In genomic region chr3:4491873-4492239, GRCh38 we compare ENCODE assay signal across 8 cellular contexts. TPM values are rescaled to one million over a fixed set of nuclear protein-coding genes. Genes with fewer than 3 reads are reported as not detected.
DNase-seq lines count a peak whose midpoint lies in the region; ATAC-seq and TF ChIP-seq lines count a peak whose summit lies in the region.

No MANE protein-coding gene starts in this region.

- peaks cover 5% of the 10 kb centered on the region for H3K27me3 Mint-ChIP-seq in activated T-cell treated with anti-CD3 and anti-CD28 coated beads, Interleukin-2, amount 50 U/mL, for 4 hours (ENCODE audit: low read depth)

- H3K36me3 Mint-ChIP-seq in activated T-cell treated with anti-CD3 and anti-CD28 coated beads, Interleukin-2, amount 50 U/mL, for 4 hours (ENCODE audit: insufficient read depth), result peaks cover 13% of the 10 kb centered on the region

- in situ Hi-C loops in astrocyte of the cerebellum (cut with HindIII; ENCODE audit: low sequenced_read_pairs), result no loop called here

- TF ChIP-seq CTCF in astrocyte of the cerebellum (IDR thresholded peaks at IDR 0.05; ENCODE audit: low read depth, low read length, missing control alignments), result no peak
- no peak for TF ChIP-seq CTCF in liver (IDR thresholded peaks at IDR 0.05; ENCODE audit: low read depth, low read length, missing input control)
- no peak for TF ChIP-seq CTCF in tibial nerve (IDR thresholded peaks at IDR 0.05)

- ATAC-seq in activated T-cell treated with anti-CD3 and anti-CD28 coated beads, Interleukin-2, amount 50 U/mL, for 4 hours, result no peak
- ATAC-seq in GM21367 (IDR thresholded peaks at IDR 0.05; ENCODE audit: unreplicated experiment) (no peak), HG03439 (IDR thresholded peaks at IDR 0.05; ENCODE audit: unreplicated experiment) (no peak), GM18909 (IDR thresholded peaks at IDR 0.05; ENCODE audit: poor library complexity, unreplicated experiment) (no peak)

- H3K27me3 ChIP-seq in liver (ENCODE audit: control insufficient read depth in 4 of 4, insufficient read depth in 4 of 4, low read length in 3 of 4) (no peaks in the 10 kb centered on the region), tibial nerve (no peaks in the 10 kb centered on the region)

- no peaks in the 10 kb centered on the region for H3K9me3 Mint-ChIP-seq in activated T-cell treated with anti-CD3 and anti-CD28 coated beads, Interleukin-2, amount 50 U/mL, for 4 hours

- TF ChIP-seq POLR2A in tibial nerve (IDR thresholded peaks at IDR 0.05), result no peak

- H3K4me1 ChIP-seq in liver (ENCODE audit: control insufficient read depth in 4 of 4, insufficient read depth in 4 of 4, low read length in 3 of 4) (peaks cover 0 to 19% (median 13%) of the 10 kb centered on the region in 4 donors), tibial nerve (peaks cover 0 to 27% (median 15%) of the 10 kb centered on the region in 4 donors)

- H3K36me3 ChIP-seq in liver (ENCODE audit: control insufficient read depth in 4 of 4, insufficient read depth in 3 of 4, low read depth in 1 of 4, low read length in 3 of 4) (peaks cover 0 to 1% (median 0%) of the 10 kb centered on the region in 4 donors), tibial nerve (no peaks in the 10 kb centered on the region)

- no peak for DNase-seq in activated T-cell treated with anti-CD3 and anti-CD28 coated beads, Interleukin-2, amount 50 U/mL, for 4 hours
- DNase-seq in activated T-cell treated with anti-CD3 and anti-CD28 coated beads, Interleukin-2, amount 50 U/mL, for 48 hours, result no peak
- DNase-seq in astrocyte of the cerebellum (ENCODE audit: low read depth) (no peak), tibial nerve (ENCODE audit: low spot score in 2 of 2) (no peak)

- no peaks in the 10 kb centered on the region for H3K9me3 ChIP-seq in liver (ENCODE audit: control insufficient read depth in 4 of 4, low read length in 3 of 4)
- H3K9me3 ChIP-seq in tibial nerve, result no peaks in the 10 kb centered on the region

- peak overlapping the region; percentile 98 for H3K4me3 Mint-ChIP-seq in activated T-cell treated with anti-CD3 and anti-CD28 coated beads, Interleukin-2, amount 50 U/mL, for 4 hours

- H3K27ac ChIP-seq in liver (ENCODE audit: low read depth in 1 of 2, low read length in 2 of 2) (no peak overlapping the region), tibial nerve (no peak overlapping the region)

- H3K4me3 ChIP-seq in astrocyte of the cerebellum (ENCODE audit: low read depth, low read length) (peak overlapping the region; percentile 61), liver (ENCODE audit: low read depth in 1 of 3, low read length in 3 of 3) (peak overlapping the region in 2 of 3 donors; percentile 66 to 77), tibial nerve (peak overlapping the region; percentile 66 to 86 (median 84))

- peaks cover 40% of the 10 kb centered on the region for H3K4me1 Mint-ChIP-seq in activated T-cell treated with anti-CD3 and anti-CD28 coated beads, Interleukin-2, amount 50 U/mL, for 4 hours (ENCODE audit: low read depth)

- peak overlapping the region in 1 of 2 donors; percentile 88 for H3K9ac ChIP-seq in liver (ENCODE audit: low read depth in 1 of 2, low read length in 2 of 2)

- no peak for TF ChIP-seq EP300 in tibial nerve (IDR thresholded peaks at IDR 0.05)

- 36% methylated on average over 7 of the region's 7 CpGs for WGBS in liver
- WGBS in tibial nerve, 2 donors, result 28 to 31% methylated on average over 7 of the region's 7 CpGs

- no peak for TF ChIP-seq RAD21 in liver (IDR thresholded peaks at IDR 0.05)

TF ChIP-seq in liver, 16 proteins besides CTCF, POLR2A, EP300 and RAD21:
- TF ChIP-seq TAF1 (conservative IDR thresholded peaks at IDR 0.05), result no peak
TF ChIP-seq in liver: peak in this region for 0.

RNA-seq across cellular contexts. Expression of gene ITPR1, which starts 1.3 kb away (rescaled TPM):
- 10 to 100 TPM; 59.0 to 92.3 (median 88.9) TPM for total RNA-seq in activated T-cell treated with anti-CD3 and anti-CD28 coated beads, Interleukin-2, amount 50 U/mL, for 4 hours
- 10 to 100 TPM; 11.5 to 39.4 TPM for total RNA-seq in liver
- polyA plus RNA-seq in liver, result 1 to 10 TPM; 3.7 to 4.9 TPM
- total RNA-seq in tibial nerve, result 10 to 100 TPM; 56.1 to 71.2 (median 61.9) TPM

RNA-seq across cellular contexts. Expression of gene SUMF1, which starts 24.8 kb away (rescaled TPM):
- 10 to 100 TPM in 1 of 3 donors, 1 to 10 TPM in 2; 7.5 to 10.4 (median 9.4) TPM for total RNA-seq in activated T-cell treated with anti-CD3 and anti-CD28 coated beads, Interleukin-2, amount 50 U/mL, for 4 hours
- total RNA-seq in liver (10 to 100 TPM; 25.5 to 34.2 TPM), tibial nerve (10 to 100 TPM; 49.2 to 70.6 (median 63.8) TPM)
- 10 to 100 TPM; 13.0 to 21.6 TPM for polyA plus RNA-seq in liver
